Comparison of ENCODE assay signal across 11 cellular contexts in genomic region chr19:47540748-47541147, GRCh38. TPM values are rescaled to one million over a fixed set of nuclear protein-coding genes. Genes with fewer than 3 reads are reported as not detected.
A peak's percentile ranks its signal among the peaks of the same experiment; 100 is the strongest.
DNase-seq lines count a peak whose midpoint lies in the region; ATAC-seq and TF ChIP-seq lines count a peak whose summit lies in the region.
"Had no signal": no experiment of that assay in that cellular context is flagged by ENCODE, and none has a peak within 500 bp of the region (broad histone marks: within the 10 kb centered on the region; RNA-seq: fewer than 3 reads in every experiment).

No MANE protein-coding gene starts in this region.

- peak overlapping the region; percentile 55 for H3K27ac Mint-ChIP-seq in stimulated activated naive CD8-positive, alpha-beta T cell treated with anti-CD3 and anti-CD28 coated beads, Interleukin-15, Interleukin-2, amounts not matched to agents 100 ng/mL and 50 ng/mL, for 24 hours
- H3K27ac Mint-ChIP-seq in T-helper 2 cell treated with Interferon-gamma antibody and Interleukin-4, amounts not matched to agents 5 μg/mL and 100 μg/mL, for 36 hours, result peak overlapping the region; percentile 65

- H3K4me1 ChIP-seq in uterus (peaks cover 0 to 6% of the 10 kb centered on the region in 2 donors), mucosa of descending colon (ENCODE audit: low read depth) (peaks cover 4% of the 10 kb centered on the region)

- TF ChIP-seq POLR2A in uterus (IDR thresholded peaks at IDR 0.05), result no peak

- no peak for DNase-seq in stimulated activated naive CD8-positive, alpha-beta T cell treated with anti-CD3 and anti-CD28 coated beads, Interleukin-15, Interleukin-2, amounts not matched to agents 100 U/mL and 50 U/mL, for 24 hours
- DNase-seq in T-helper 2 cell treated with Interferon-gamma antibody and Interleukin-4, amounts not matched to agents 5 μg/mL and 100 μg/mL, for 36 hours (ENCODE audit: low spot score), result no peak
- DNase-seq in hepatic stellate cell (ENCODE audit: low spot score) (peak; percentile 50), uterus (no peak), left lobe of liver (ENCODE audit: low spot score) (no peak), mucosa of descending colon (no peak)
- DNase-seq: midbrain, NCI-H1092 treated with DMSO at 0.1 percent for 48 hours had no signal

- peak in 3 of 4 experiments; percentile 27 to 39 (median 37) for TF ChIP-seq CTCF in uterus (IDR thresholded peaks at IDR 0.05)
- TF ChIP-seq CTCF in mucosa of descending colon (IDR thresholded peaks at IDR 0.05), result no peak

- intact Hi-C loops in uterus (cut with DNase I; ENCODE audit: low total_unique reads) (no loop called here), mucosa of descending colon (cut with DNase I, micrococcal nuclease) (no loop called here)

- H3K9me3 Mint-ChIP-seq in stimulated activated naive CD8-positive, alpha-beta T cell treated with anti-CD3 and anti-CD28 coated beads, Interleukin-15, Interleukin-2, amounts not matched to agents 100 ng/mL and 50 ng/mL, for 24 hours, result no peaks in the 10 kb centered on the region
- no peaks in the 10 kb centered on the region for H3K9me3 Mint-ChIP-seq in T-helper 2 cell treated with Interferon-gamma antibody and Interleukin-4, amounts not matched to agents 5 μg/mL and 100 μg/mL, for 36 hours

- H3K36me3 Mint-ChIP-seq in stimulated activated naive CD8-positive, alpha-beta T cell treated with anti-CD3 and anti-CD28 coated beads, Interleukin-15, Interleukin-2, amounts not matched to agents 100 ng/mL and 50 ng/mL, for 24 hours (ENCODE audit: low read depth), result no peaks in the 10 kb centered on the region
- H3K36me3 Mint-ChIP-seq in T-helper 2 cell treated with Interferon-gamma antibody and Interleukin-4, amounts not matched to agents 5 μg/mL and 100 μg/mL, for 36 hours (ENCODE audit: low read depth), result no peaks in the 10 kb centered on the region

- H3K9me3 ChIP-seq in uterus (no peaks in the 10 kb centered on the region), mucosa of descending colon (no peaks in the 10 kb centered on the region)

- no peaks in the 10 kb centered on the region for H3K27me3 ChIP-seq in uterus

- H3K27ac ChIP-seq in uterus, result peak overlapping the region; percentile 76 to 88

- no peaks in the 10 kb centered on the region for H3K36me3 ChIP-seq in uterus
- H3K36me3 ChIP-seq in mucosa of descending colon (ENCODE audit: low read depth), result no peaks in the 10 kb centered on the region

- H3K4me3 ChIP-seq in uterus, result no peak overlapping the region
- H3K4me3 ChIP-seq in mucosa of descending colon, result no peak overlapping the region

- no peak overlapping the region for H3K4me3 Mint-ChIP-seq in stimulated activated naive CD8-positive, alpha-beta T cell treated with anti-CD3 and anti-CD28 coated beads, Interleukin-15, Interleukin-2, amounts not matched to agents 100 ng/mL and 50 ng/mL, for 24 hours
- H3K4me3 Mint-ChIP-seq in T-helper 2 cell treated with Interferon-gamma antibody and Interleukin-4, amounts not matched to agents 5 μg/mL and 100 μg/mL, for 36 hours, result peak overlapping the region; percentile 18

- peaks cover 24% of the 10 kb centered on the region for H3K4me1 Mint-ChIP-seq in stimulated activated naive CD8-positive, alpha-beta T cell treated with anti-CD3 and anti-CD28 coated beads, Interleukin-15, Interleukin-2, amounts not matched to agents 100 ng/mL and 50 ng/mL, for 24 hours (ENCODE audit: low read depth)
- peaks cover 11% of the 10 kb centered on the region for H3K4me1 Mint-ChIP-seq in T-helper 2 cell treated with Interferon-gamma antibody and Interleukin-4, amounts not matched to agents 5 μg/mL and 100 μg/mL, for 36 hours (ENCODE audit: low read depth)

- no peak for ATAC-seq in stimulated activated naive CD8-positive, alpha-beta T cell treated with anti-CD3 and anti-CD28 coated beads, Interleukin-15, Interleukin-2, amounts not matched to agents 100 U/mL and 50 U/mL, for 24 hours
- ATAC-seq in left lobe of liver, result no peak
- ATAC-seq in mucosa of descending colon, result no peak
- ATAC-seq in GM21423 (IDR thresholded peaks at IDR 0.05; ENCODE audit: unreplicated experiment), result no peak

- H3K27me3 Mint-ChIP-seq in stimulated activated naive CD8-positive, alpha-beta T cell treated with anti-CD3 and anti-CD28 coated beads, Interleukin-15, Interleukin-2, amounts not matched to agents 100 ng/mL and 50 ng/mL, for 24 hours, result peaks cover 10% of the 10 kb centered on the region
- peaks cover 12% of the 10 kb centered on the region for H3K27me3 Mint-ChIP-seq in T-helper 2 cell treated with Interferon-gamma antibody and Interleukin-4, amounts not matched to agents 5 μg/mL and 100 μg/mL, for 36 hours (ENCODE audit: low read depth)

RNA-seq across cellular contexts. Expression of gene NAPA, which starts 25.9 kb away (rescaled TPM):
- total RNA-seq in uterus (100 to 1,000 TPM in 3 of 4 donors, 10 to 100 TPM in 1; 36.5 to 693 (median 144) TPM), left lobe of liver (96.3 TPM), mucosa of descending colon (100 to 1,000 TPM; 109 to 145 (median 124) TPM)

RNA-seq across cellular contexts. Expression of gene ZNF541, which starts 32.2 kb away (rescaled TPM):
- total RNA-seq in uterus (1 to 10 TPM in 1 of 4 donors, under 1 TPM in 1, not detected in 2; 0.90 to 1.2 TPM), left lobe of liver (0.08 TPM), mucosa of descending colon (under 1 TPM in 1 of 3 donors, not detected in 2; 0.22 TPM)
- total RNA-seq: H4 had no signal

RNA-seq across cellular contexts. Expression of gene KPTN, which starts 56.7 kb away (rescaled TPM):
- total RNA-seq in uterus, result 1 to 10 TPM in 3 of 4 donors, not detected in 1; 5.4 to 9.0 (median 6.4) TPM
- total RNA-seq in left lobe of liver, result 6.6 TPM
- total RNA-seq in mucosa of descending colon, result 1 to 10 TPM; 5.5 to 8.9 (median 8.9) TPM
